ENCODE assay signal across 2 cellular contexts in the genomic region with DNA sequence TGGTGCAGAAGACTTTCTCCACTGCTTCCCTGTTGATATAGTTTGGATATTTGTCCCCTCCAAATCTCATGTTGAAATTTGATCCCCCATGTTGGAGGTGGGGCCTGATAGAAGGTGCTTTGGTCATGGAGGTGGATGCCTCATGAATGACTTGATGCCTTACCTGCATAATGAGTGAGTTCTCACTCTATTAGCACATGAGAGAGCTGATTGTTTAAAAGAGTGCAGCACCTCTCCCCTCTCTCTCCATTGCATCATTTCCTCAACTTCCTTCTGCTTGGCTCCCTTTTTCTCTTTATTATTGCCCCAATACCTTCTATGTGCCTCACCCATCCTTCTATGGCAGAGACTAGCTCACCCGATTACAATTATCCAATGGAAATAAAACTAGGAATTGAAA.
A peak's percentile ranks its signal among the peaks of the same experiment; 100 is the strongest.
TF ChIP-seq lines count a peak whose summit lies in the region.

No MANE protein-coding gene starts in this region.

TF ChIP-seq in GM23338, 12 proteins besides CTCF, POLR2A, EP300 and RAD21:
- TF ChIP-seq STAT1 (IDR thresholded peaks at IDR 0.05; ENCODE audit: unreplicated experiment) (no peak), ZNF331 (CRISPR knock-in tag; IDR thresholded peaks at IDR 0.05; ENCODE audit: low read depth) (no peak), ZNF114 (CRISPR knock-in tag; IDR thresholded peaks at IDR 0.05) (no peak), POLR2AphosphoS5 (IDR thresholded peaks at IDR 0.05; ENCODE audit: low read depth) (no peak), CREB1 (CRISPR knock-in tag; IDR thresholded peaks at IDR 0.05; ENCODE audit: low read depth) (no peak)
- TF ChIP-seq, protein P1, sequence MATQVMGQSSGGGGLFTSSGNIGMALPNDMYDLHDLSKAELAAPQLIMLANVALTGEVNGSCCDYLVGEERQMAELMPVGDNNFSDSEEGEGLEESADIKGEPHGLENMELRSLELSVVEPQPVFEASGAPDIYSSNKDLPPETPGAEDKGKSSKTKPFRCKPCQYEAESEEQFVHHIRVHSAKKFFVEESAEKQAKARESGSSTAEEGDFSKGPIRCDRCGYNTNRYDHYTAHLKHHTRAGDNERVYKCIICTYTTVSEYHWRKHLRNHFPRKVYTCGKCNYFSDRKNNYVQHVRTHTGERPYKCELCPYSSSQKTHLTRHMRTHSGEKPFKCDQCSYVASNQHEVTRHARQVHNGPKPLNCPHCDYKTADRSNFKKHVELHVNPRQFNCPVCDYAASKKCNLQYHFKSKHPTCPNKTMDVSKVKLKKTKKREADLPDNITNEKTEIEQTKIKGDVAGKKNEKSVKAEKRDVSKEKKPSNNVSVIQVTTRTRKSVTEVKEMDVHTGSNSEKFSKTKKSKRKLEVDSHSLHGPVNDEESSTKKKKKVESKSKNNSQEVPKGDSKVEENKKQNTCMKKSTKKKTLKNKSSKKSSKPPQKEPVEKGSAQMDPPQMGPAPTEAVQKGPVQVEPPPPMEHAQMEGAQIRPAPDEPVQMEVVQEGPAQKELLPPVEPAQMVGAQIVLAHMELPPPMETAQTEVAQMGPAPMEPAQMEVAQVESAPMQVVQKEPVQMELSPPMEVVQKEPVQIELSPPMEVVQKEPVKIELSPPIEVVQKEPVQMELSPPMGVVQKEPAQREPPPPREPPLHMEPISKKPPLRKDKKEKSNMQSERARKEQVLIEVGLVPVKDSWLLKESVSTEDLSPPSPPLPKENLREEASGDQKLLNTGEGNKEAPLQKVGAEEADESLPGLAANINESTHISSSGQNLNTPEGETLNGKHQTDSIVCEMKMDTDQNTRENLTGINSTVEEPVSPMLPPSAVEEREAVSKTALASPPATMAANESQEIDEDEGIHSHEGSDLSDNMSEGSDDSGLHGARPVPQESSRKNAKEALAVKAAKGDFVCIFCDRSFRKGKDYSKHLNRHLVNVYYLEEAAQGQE (IDR thresholded peaks at IDR 0.05; ENCODE audit: unreplicated experiment): no peak
- TF ChIP-seq, protein P2, sequence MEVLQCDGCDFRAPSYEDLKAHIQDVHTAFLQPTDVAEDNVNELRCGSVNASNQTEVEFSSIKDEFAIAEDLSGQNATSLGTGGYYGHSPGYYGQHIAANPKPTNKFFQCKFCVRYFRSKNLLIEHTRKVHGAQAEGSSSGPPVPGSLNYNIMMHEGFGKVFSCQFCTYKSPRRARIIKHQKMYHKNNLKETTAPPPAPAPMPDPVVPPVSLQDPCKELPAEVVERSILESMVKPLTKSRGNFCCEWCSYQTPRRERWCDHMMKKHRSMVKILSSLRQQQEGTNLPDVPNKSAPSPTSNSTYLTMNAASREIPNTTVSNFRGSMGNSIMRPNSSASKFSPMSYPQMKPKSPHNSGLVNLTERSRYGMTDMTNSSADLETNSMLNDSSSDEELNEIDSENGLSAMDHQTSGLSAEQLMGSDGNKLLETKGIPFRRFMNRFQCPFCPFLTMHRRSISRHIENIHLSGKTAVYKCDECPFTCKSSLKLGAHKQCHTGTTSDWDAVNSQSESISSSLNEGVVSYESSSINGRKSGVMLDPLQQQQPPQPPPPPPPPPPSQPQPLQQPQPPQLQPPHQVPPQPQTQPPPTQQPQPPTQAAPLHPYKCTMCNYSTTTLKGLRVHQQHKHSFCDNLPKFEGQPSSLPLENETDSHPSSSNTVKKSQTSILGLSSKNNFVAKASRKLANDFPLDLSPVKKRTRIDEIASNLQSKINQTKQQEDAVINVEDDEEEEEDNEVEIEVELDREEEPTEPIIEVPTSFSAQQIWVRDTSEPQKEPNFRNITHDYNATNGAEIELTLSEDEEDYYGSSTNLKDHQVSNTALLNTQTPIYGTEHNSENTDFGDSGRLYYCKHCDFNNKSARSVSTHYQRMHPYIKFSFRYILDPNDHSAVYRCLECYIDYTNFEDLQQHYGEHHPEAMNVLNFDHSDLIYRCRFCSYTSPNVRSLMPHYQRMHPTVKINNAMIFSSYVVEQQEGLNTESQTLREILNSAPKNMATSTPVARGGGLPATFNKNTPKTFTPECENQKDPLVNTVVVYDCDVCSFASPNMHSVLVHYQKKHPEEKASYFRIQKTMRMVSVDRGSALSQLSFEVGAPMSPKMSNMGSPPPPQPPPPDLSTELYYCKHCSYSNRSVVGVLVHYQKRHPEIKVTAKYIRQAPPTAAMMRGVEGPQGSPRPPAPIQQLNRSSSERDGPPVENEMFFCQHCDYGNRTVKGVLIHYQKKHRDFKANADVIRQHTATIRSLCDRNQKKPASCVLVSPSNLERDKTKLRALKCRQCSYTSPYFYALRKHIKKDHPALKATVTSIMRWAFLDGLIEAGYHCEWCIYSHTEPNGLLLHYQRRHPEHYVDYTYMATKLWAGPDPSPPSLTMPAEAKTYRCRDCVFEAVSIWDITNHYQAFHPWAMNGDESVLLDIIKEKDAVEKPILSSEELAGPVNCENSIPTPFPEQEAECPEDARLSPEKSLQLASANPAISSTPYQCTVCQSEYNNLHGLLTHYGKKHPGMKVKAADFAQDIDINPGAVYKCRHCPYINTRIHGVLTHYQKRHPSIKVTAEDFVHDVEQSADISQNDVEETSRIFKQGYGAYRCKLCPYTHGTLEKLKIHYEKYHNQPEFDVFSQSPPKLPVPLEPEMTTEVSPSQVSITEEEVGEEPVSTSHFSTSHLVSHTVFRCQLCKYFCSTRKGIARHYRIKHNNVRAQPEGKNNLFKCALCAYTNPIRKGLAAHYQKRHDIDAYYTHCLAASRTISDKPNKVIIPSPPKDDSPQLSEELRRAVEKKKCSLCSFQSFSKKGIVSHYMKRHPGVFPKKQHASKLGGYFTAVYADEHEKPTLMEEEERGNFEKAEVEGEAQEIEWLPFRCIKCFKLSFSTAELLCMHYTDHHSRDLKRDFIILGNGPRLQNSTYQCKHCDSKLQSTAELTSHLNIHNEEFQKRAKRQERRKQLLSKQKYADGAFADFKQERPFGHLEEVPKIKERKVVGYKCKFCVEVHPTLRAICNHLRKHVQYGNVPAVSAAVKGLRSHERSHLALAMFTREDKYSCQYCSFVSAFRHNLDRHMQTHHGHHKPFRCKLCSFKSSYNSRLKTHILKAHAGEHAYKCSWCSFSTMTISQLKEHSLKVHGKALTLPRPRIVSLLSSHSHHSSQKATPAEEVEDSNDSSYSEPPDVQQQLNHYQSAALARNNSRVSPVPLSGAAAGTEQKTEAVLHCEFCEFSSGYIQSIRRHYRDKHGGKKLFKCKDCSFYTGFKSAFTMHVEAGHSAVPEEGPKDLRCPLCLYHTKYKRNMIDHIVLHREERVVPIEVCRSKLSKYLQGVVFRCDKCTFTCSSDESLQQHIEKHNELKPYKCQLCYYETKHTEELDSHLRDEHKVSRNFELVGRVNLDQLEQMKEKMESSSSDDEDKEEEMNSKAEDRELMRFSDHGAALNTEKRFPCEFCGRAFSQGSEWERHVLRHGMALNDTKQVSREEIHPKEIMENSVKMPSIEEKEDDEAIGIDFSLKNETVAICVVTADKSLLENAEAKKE (CRISPR knock-in tag; IDR thresholded peaks at IDR 0.05): no peak

TF ChIP-seq in WTC11, 78 proteins besides CTCF, POLR2A, EP300 and RAD21:
- no peak for TF ChIP-seq SOX15 (CRISPR knock-in tag; IDR thresholded peaks at IDR 0.05)
- TF ChIP-seq, protein P3, sequence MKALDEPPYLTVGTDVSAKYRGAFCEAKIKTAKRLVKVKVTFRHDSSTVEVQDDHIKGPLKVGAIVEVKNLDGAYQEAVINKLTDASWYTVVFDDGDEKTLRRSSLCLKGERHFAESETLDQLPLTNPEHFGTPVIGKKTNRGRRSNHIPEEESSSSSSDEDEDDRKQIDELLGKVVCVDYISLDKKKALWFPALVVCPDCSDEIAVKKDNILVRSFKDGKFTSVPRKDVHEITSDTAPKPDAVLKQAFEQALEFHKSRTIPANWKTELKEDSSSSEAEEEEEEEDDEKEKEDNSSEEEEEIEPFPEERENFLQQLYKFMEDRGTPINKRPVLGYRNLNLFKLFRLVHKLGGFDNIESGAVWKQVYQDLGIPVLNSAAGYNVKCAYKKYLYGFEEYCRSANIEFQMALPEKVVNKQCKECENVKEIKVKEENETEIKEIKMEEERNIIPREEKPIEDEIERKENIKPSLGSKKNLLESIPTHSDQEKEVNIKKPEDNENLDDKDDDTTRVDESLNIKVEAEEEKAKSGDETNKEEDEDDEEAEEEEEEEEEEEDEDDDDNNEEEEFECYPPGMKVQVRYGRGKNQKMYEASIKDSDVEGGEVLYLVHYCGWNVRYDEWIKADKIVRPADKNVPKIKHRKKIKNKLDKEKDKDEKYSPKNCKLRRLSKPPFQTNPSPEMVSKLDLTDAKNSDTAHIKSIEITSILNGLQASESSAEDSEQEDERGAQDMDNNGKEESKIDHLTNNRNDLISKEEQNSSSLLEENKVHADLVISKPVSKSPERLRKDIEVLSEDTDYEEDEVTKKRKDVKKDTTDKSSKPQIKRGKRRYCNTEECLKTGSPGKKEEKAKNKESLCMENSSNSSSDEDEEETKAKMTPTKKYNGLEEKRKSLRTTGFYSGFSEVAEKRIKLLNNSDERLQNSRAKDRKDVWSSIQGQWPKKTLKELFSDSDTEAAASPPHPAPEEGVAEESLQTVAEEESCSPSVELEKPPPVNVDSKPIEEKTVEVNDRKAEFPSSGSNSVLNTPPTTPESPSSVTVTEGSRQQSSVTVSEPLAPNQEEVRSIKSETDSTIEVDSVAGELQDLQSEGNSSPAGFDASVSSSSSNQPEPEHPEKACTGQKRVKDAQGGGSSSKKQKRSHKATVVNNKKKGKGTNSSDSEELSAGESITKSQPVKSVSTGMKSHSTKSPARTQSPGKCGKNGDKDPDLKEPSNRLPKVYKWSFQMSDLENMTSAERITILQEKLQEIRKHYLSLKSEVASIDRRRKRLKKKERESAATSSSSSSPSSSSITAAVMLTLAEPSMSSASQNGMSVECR (CRISPR knock-in tag; IDR thresholded peaks at IDR 0.05; ENCODE audit: borderline replicate concordance): no peak
- TF ChIP-seq, protein P4, sequence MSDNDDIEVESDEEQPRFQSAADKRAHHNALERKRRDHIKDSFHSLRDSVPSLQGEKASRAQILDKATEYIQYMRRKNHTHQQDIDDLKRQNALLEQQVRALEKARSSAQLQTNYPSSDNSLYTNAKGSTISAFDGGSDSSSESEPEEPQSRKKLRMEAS (CRISPR knock-in tag; IDR thresholded peaks at IDR 0.05): peak; percentile 37; the same call in 1 of the 2 replicates
